ENCODE assay signal across 11 cellular contexts in the genomic region with DNA sequence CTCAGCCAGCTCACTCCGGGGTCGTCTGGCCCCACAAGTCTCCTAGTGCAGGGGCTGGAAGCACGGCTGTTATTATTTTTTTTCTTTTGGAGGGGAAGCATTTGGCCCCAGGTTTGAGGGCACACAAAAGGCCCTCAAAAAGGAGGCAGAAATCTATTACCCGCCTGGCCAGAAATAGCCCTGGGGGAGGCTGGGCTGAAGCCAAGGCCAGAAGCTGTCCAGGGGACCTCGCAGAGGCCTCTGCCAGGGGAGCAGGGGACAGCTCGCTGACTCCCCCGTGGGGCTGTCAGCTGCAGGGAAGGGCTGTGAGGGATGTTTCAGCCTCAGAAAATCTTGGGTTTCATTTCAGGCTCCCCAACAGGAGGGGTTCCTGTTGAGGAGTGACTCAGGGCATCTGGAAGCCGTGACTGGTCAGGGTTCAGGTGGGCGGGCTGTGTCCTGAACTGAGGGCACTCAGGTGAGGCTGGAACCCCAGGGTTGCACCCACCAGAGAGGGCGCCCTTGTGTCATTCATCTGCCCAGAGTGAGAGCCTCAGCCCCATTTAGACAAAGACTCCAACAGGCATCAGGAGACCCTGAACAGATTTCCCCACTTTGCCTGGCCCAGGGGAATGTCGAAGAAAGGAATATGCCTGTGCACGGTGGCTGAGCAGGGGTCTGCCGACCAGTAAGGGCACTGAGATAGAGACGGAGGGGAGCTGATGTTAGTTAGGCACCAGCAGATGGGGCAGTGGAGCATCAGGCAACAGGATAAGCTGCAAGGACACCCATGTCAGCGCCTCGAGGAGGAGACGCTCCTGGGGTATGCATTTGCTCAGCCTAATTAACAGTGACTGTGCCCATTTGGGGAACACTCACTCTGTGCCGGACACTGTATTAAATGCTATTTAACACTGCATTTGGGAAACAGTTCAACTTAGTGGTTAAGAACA. TPM values are rescaled to one million over a fixed set of nuclear protein-coding genes. Genes with fewer than 3 reads are reported as not detected.
DNase-seq lines count a peak whose midpoint lies in the region; ATAC-seq and TF ChIP-seq lines count a peak whose summit lies in the region.
"Had no signal": no experiment of that assay in that cellular context is flagged by ENCODE, and none has a peak within 500 bp of the region (broad histone marks: within the 10 kb centered on the region; RNA-seq: fewer than 3 reads in every experiment).

No MANE protein-coding gene starts in this region.

- peak; percentile 15 for DNase-seq in stimulated activated CD4-positive, alpha-beta T cell treated with anti-CD3 and anti-CD28 coated beads, Interleukin-15, amount 100 ng/mL, for 24 hours
- DNase-seq in stimulated activated CD4-positive, alpha-beta T cell treated with anti-CD3 and anti-CD28 coated beads, Interleukin-4, amount 100 ng/mL, for 4 hours, result no peak
- DNase-seq in RWPE1 (ENCODE audit: low spot score), result peak; percentile 26
- peak in 1 of 2 donors; percentile 7 for DNase-seq in fibroblast of lung (ENCODE audit: low read depth in 2 of 2)
- no peak for DNase-seq in upper lobe of right lung
- no peak for DNase-seq in CD8-positive, alpha-beta memory T cell
- DNase-seq in stimulated activated naive CD4-positive, alpha-beta T cell treated with Interleukin-2 at 50 U/mL for 16 hours (lab: John Stamatoyannopoulos, UW), result no peak
- DNase-seq: activated CD4-positive, alpha-beta memory T cell treated with anti-CD3 and anti-CD28 coated beads for 36 hours had no signal

- no peaks in the 10 kb centered on the region for H3K36me3 ChIP-seq in fibroblast of lung (ENCODE audit: control insufficient read depth, insufficient read depth, low read length)
- H3K36me3 ChIP-seq in upper lobe of right lung, result no peaks in the 10 kb centered on the region
- no peaks in the 10 kb centered on the region for H3K36me3 ChIP-seq in CD8-positive, alpha-beta memory T cell (ENCODE audit: insufficient read depth, low read length)

- H3K36me3 Mint-ChIP-seq in CD8-positive, alpha-beta memory T cell, result no peaks in the 10 kb centered on the region
- H3K36me3 Mint-ChIP-seq: activated CD4-positive, alpha-beta memory T cell treated with anti-CD3 and anti-CD28 coated beads for 36 hours had no signal

- POLR2A ChIA-PET in RWPE1 (lab: Yijun Ruan, JAX; ENCODE audit: low non-redundant PET), result no interaction called here
- POLR2A ChIA-PET in CD8-positive, alpha-beta memory T cell (lab: Charles Lee), result no interaction called here

- H3K4me2 ChIP-seq in fibroblast of lung (ENCODE audit: extremely low read depth, insufficient read depth, low read length), result no peak overlapping the region

- H3K4me3 ChIP-seq in fibroblast of lung (replicated peaks in 1 of 4; ENCODE audit: control extremely low read depth in 1 of 4, insufficient read depth in 1 of 4, low read depth in 3 of 4, low read length in 4 of 4) (no peak overlapping the region), upper lobe of right lung (no peak overlapping the region)
- H3K4me3 ChIP-seq in CD8-positive, alpha-beta memory T cell (ENCODE audit: low read length), result no peak overlapping the region

- CTCF ChIA-PET in RWPE1 (lab: Yijun Ruan, JAX), result interaction anchor here (0.5 to 1.9 kb wide), 12 partner anchors 12 to 507 kb away, joined by 3 to 12 read pairs (median 4); no protein-coding TSS in a partner anchor
- CTCF ChIA-PET in CD8-positive, alpha-beta memory T cell (lab: Charles Lee), result interaction anchor here (1.7 kb wide), 1 partner anchor 10 kb away, joined by 5 read pairs; no protein-coding TSS in a partner anchor

- ATAC-seq in upper lobe of right lung, result peak; percentile 23
- ATAC-seq in HG02938 (IDR thresholded peaks at IDR 0.05; ENCODE audit: unreplicated experiment), result no peak

- TF ChIP-seq CTCF in RWPE1 (conservative IDR thresholded peaks at IDR 0.05; ENCODE audit: low read depth), result no peak
- TF ChIP-seq CTCF in fibroblast of lung (conservative IDR thresholded peaks at IDR 0.05 in 1 of 2, IDR thresholded peaks at IDR 0.05 in 1 of 2; ENCODE audit: low read depth in 1 of 2, low read length in 2 of 2), result no peak
- TF ChIP-seq CTCF in upper lobe of right lung (IDR thresholded peaks at IDR 0.05), result no peak

- H3K79me2 ChIP-seq in fibroblast of lung (ENCODE audit: control insufficient read depth, insufficient read depth, low read length), result no peaks in the 10 kb centered on the region
- H3K79me2 ChIP-seq: parathyroid adenoma had no signal

- H3K4me1 Mint-ChIP-seq in CD8-positive, alpha-beta memory T cell, result no peaks in the 10 kb centered on the region

- no peaks in the 10 kb centered on the region for H4K20me1 ChIP-seq in fibroblast of lung (ENCODE audit: control insufficient read depth, extremely low read depth, insufficient read depth, low read length)

- H3K9me3 ChIP-seq in fibroblast of lung (ENCODE audit: control insufficient read depth, insufficient read depth, low read depth, low read length) (no peaks in the 10 kb centered on the region), upper lobe of right lung (no peaks in the 10 kb centered on the region)
- no peaks in the 10 kb centered on the region for H3K9me3 ChIP-seq in CD8-positive, alpha-beta memory T cell (ENCODE audit: low read length)
- H3K9me3 ChIP-seq: Caco-2 had no signal

- no peak overlapping the region for H3K4me3 Mint-ChIP-seq in CD8-positive, alpha-beta memory T cell
- H3K4me3 Mint-ChIP-seq: activated CD4-positive, alpha-beta memory T cell treated with anti-CD3 and anti-CD28 coated beads for 36 hours had no signal

- intact Hi-C loops in upper lobe of right lung (cut with DNase I), result no loop called here

- no peak overlapping the region for H3K27ac Mint-ChIP-seq in CD8-positive, alpha-beta memory T cell
- H3K27ac Mint-ChIP-seq: activated CD4-positive, alpha-beta memory T cell treated with anti-CD3 and anti-CD28 coated beads for 36 hours had no signal

- H3K9me3 Mint-ChIP-seq in CD8-positive, alpha-beta memory T cell, result peaks cover 0 to 4% (median 0%) of the 10 kb centered on the region in 5 donors
- H3K9me3 Mint-ChIP-seq: activated CD4-positive, alpha-beta memory T cell treated with anti-CD3 and anti-CD28 coated beads for 36 hours had no signal

- peaks cover 9 to 44% of the 10 kb centered on the region in 2 donors for H3K27me3 Mint-ChIP-seq in CD8-positive, alpha-beta memory T cell

- H3K4me1 ChIP-seq in fibroblast of lung (ENCODE audit: control insufficient read depth, extremely low read depth, insufficient read depth, low read length) (no peaks in the 10 kb centered on the region), upper lobe of right lung (no peaks in the 10 kb centered on the region)
- no peaks in the 10 kb centered on the region for H3K4me1 ChIP-seq in CD8-positive, alpha-beta memory T cell (ENCODE audit: insufficient read depth, low read length)
- H3K4me1 ChIP-seq: Caco-2, parathyroid adenoma had no signal

- no peak overlapping the region for H2AFZ ChIP-seq in fibroblast of lung (ENCODE audit: low read length)
- H2AFZ ChIP-seq: parathyroid adenoma had no signal

- H3K27me3 ChIP-seq in fibroblast of lung (ENCODE audit: control insufficient read depth, insufficient read depth, low read length) (no peaks in the 10 kb centered on the region), upper lobe of right lung (peaks cover 15% of the 10 kb centered on the region)
- H3K27me3 ChIP-seq in CD8-positive, alpha-beta memory T cell (ENCODE audit: insufficient read depth, low read length, poor library complexity, severe bottlenecking), result no peaks in the 10 kb centered on the region

- H3K9ac ChIP-seq in fibroblast of lung (ENCODE audit: insufficient read depth, low read length), result peak overlapping the region; percentile 16
- H3K9ac ChIP-seq: parathyroid adenoma had no signal

- peak overlapping the region; percentile 64 for H3K27ac ChIP-seq in RWPE1
- H3K27ac ChIP-seq in fibroblast of lung (ENCODE audit: insufficient read depth, low read length), result no peak overlapping the region
- H3K27ac ChIP-seq in upper lobe of right lung, result no peak overlapping the region
- H3K27ac ChIP-seq in CD8-positive, alpha-beta memory T cell (ENCODE audit: low read depth, low read length), result no peak overlapping the region
- H3K27ac ChIP-seq: parathyroid adenoma had no signal

RNA-seq across cellular contexts. Expression of a gene that starts 43.5 kb away (rescaled TPM):
- total RNA-seq in fibroblast of lung (not detected in 2 replicates), upper lobe of right lung (0.17 TPM)
- 0.05 TPM in 1 of 2 replicates, not detected in the other for polyA plus RNA-seq in fibroblast of lung
- not detected in 2 replicates for polyA plus RNA-seq in fibroblast of lung (2012)
- not detected in 2 replicates for polyA minus RNA-seq in fibroblast of lung (ENCODE audit: low replicate concordance)
- not detected for total RNA-seq in CD8-positive, alpha-beta memory T cell
- not detected for polyA plus RNA-seq in CD8-positive, alpha-beta memory T cell
- total RNA-seq: activated CD4-positive, alpha-beta memory T cell treated with anti-CD3 and anti-CD28 coated beads for 36 hours; Caco-2 had no signal

Comparison
In these comparisons a context has a peak if more than half of its experiments do, and no peak if none do; other contexts are left out.
1. DNase-seq: peak in stimulated activated CD4-positive, alpha-beta T cell treated with anti-CD3 and anti-CD28 coated beads, Interleukin-15, amount 100 ng/mL, for 24 hours (single experiment) and RWPE1 (single experiment); none in stimulated activated CD4-positive, alpha-beta T cell treated with anti-CD3 and anti-CD28 coated beads, Interleukin-4, amount 100 ng/mL, for 4 hours (0 of 2), upper lobe of right lung (single experiment), CD8-positive, alpha-beta memory T cell (0 of 5) and stimulated activated naive CD4-positive, alpha-beta T cell treated with Interleukin-2 at 50 U/mL for 16 hours (single experiment).